25 cellular contexts compared by ENCODE assay signal in genomic region chr19:30671622-30672051, GRCh38.
DNase-seq lines count a peak whose midpoint lies in the region; ATAC-seq and TF ChIP-seq lines count a peak whose summit lies in the region.
"Had no signal": no experiment of that assay in that cellular context is flagged by ENCODE, and none has a peak within 500 bp of the region (broad histone marks: within the 10 kb centered on the region; RNA-seq: fewer than 3 reads in every experiment).

No MANE protein-coding gene starts in this region.

- intact Hi-C loops in Right ventricle myocardium inferior (cut with DNase I) (loop anchor here (10.0 kb wide), 1 partner anchor 1373 kb away; no protein-coding TSS in a partner anchor), head of caudate nucleus (cut with DNase I) (no loop called here)

- H3K9me3 ChIP-seq in right atrium auricular region, result no peaks in the 10 kb centered on the region
- H3K9me3 ChIP-seq: body of pancreas, neutrophil, sigmoid colon had no signal

- no peak overlapping the region for H3K4me3 Mint-ChIP-seq in endothelial cell (ENCODE audit: unreplicated experiment)
- H3K4me3 Mint-ChIP-seq: CD4-positive, alpha-beta memory T cell; immature natural killer cell; T-helper 17 cell; type B pancreatic cell had no signal

- no peaks in the 10 kb centered on the region for H3K4me1 Mint-ChIP-seq in endothelial cell (ENCODE audit: unreplicated experiment)
- H3K4me1 Mint-ChIP-seq: CD4-positive, alpha-beta memory T cell; immature natural killer cell; T-helper 17 cell had no signal

- no peaks in the 10 kb centered on the region for H3K9me3 Mint-ChIP-seq in endothelial cell (ENCODE audit: unreplicated experiment)
- H3K9me3 Mint-ChIP-seq: CD4-positive, alpha-beta memory T cell; immature natural killer cell; type B pancreatic cell had no signal

- H3K36me3 ChIP-seq in right atrium auricular region (no peaks in the 10 kb centered on the region), brain microvascular endothelial cell (replicated peaks) (no peaks in the 10 kb centered on the region)
- H3K36me3 ChIP-seq: neutrophil, sigmoid colon had no signal

- in situ Hi-C loops in brain microvascular endothelial cell (cut with HindIII; ENCODE audit: low pct_ligation_motif_present, low sequenced_read_pairs), result no loop called here

- H3K4me3 ChIP-seq in right atrium auricular region (no peak overlapping the region), fibroblast of pulmonary artery (replicated peaks; ENCODE audit: low read depth, low read length) (no peak overlapping the region), brain microvascular endothelial cell (ENCODE audit: low read depth, low read length) (no peak overlapping the region)
- H3K4me3 ChIP-seq: body of pancreas, GM23248, sigmoid colon had no signal

- peak; percentile 62 for DNase-seq in Right ventricle myocardium inferior (ENCODE audit: missing footprints)
- no peak for DNase-seq in right atrium auricular region (ENCODE audit: low spot score)
- peak; percentile 13 for DNase-seq in fibroblast of pulmonary artery (ENCODE audit: low read depth)
- peak; percentile 48 for DNase-seq in myocyte (ENCODE audit: low read depth)
- DNase-seq in endothelial cell (ENCODE audit: low spot score), result no peak
- no peak for DNase-seq in brain microvascular endothelial cell
- no peak for DNase-seq in head of caudate nucleus
- DNase-seq in activated CD4-positive, alpha-beta T cell treated with anti-CD3 and anti-CD28 coated beads, Interleukin-2, amount 50 U/mL, for 4 hours, result no peak
- DNase-seq: activated naive CD4-positive, alpha-beta T cell treated with Interleukin-2 at 50 U/mL for 16 hours; CD4-positive, alpha-beta memory T cell; GM23248; immature natural killer cell; mesenchymal stem cell; NCI-H1092; NCI-H1694 treated with DMSO at 0.1 percent for 48 hours; NCI-H446; NCI-H748 treated with DMSO at 0.1 percent for 48 hours; sigmoid colon; stimulated activated CD4-positive, alpha-beta T cell treated with anti-CD3 and anti-CD28 coated beads, Interleukin-4, amount 100 ng/mL, for 4 hours; T-helper 17 cell had no signal

- H3K27me3 Mint-ChIP-seq in endothelial cell (ENCODE audit: unreplicated experiment), result peaks cover 11% of the 10 kb centered on the region

- peaks cover 0 to 15% of the 10 kb centered on the region in 2 donors for H3K4me1 ChIP-seq in right atrium auricular region

- H3K27ac ChIP-seq in right atrium auricular region, result peak overlapping the region in 1 of 2 donors; percentile 58
- H3K27ac ChIP-seq in brain microvascular endothelial cell, result no peak overlapping the region
- H3K27ac ChIP-seq: body of pancreas, GM23248, neutrophil, sigmoid colon had no signal

- H3K36me3 Mint-ChIP-seq in endothelial cell (ENCODE audit: low read depth, unreplicated experiment), result no peaks in the 10 kb centered on the region
- H3K36me3 Mint-ChIP-seq: CD4-positive, alpha-beta memory T cell; immature natural killer cell; type B pancreatic cell had no signal

- H3K27me3 ChIP-seq in right atrium auricular region (no peaks in the 10 kb centered on the region), brain microvascular endothelial cell (replicated peaks) (no peaks in the 10 kb centered on the region)
- H3K27me3 ChIP-seq: body of pancreas had no signal

- no peak overlapping the region for H3K27ac Mint-ChIP-seq in endothelial cell (ENCODE audit: unreplicated experiment)
- H3K27ac Mint-ChIP-seq: CD4-positive, alpha-beta memory T cell; immature natural killer cell; T-helper 17 cell; type B pancreatic cell had no signal

- peak; percentile 90 for ATAC-seq in Right ventricle myocardium inferior
- ATAC-seq: body of pancreas, left lobe of liver, SK-N-SH treated with all-trans-retinoic acid at 6 μM for 48 hours, T-helper 17 cell had no signal

- no peak for TF ChIP-seq CTCF in right atrium auricular region (IDR thresholded peaks at IDR 0.05)
- no peak for TF ChIP-seq CTCF in fibroblast of pulmonary artery (IDR thresholded peaks at IDR 0.05; ENCODE audit: low read length, missing control alignments)
- TF ChIP-seq CTCF in endothelial cell (IDR thresholded peaks at IDR 0.05; ENCODE audit: unreplicated experiment), result no peak
- TF ChIP-seq CTCF in brain microvascular endothelial cell (IDR thresholded peaks at IDR 0.05; ENCODE audit: low read depth, low read length, missing control alignments), result no peak

Comparison
In these comparisons a context has a peak if more than half of its experiments do, and no peak if none do; other contexts are left out.
1. DNase-seq: peak in Right ventricle myocardium inferior (single experiment), fibroblast of pulmonary artery (single experiment) and myocyte (single experiment); none in right atrium auricular region (single experiment), endothelial cell (single experiment), brain microvascular endothelial cell (single experiment), head of caudate nucleus (0 of 42) and activated CD4-positive, alpha-beta T cell treated with anti-CD3 and anti-CD28 coated beads, Interleukin-2, amount 50 U/mL, for 4 hours (0 of 2).